ENCODE assay signal across 1 cellular context in the genomic region with DNA sequence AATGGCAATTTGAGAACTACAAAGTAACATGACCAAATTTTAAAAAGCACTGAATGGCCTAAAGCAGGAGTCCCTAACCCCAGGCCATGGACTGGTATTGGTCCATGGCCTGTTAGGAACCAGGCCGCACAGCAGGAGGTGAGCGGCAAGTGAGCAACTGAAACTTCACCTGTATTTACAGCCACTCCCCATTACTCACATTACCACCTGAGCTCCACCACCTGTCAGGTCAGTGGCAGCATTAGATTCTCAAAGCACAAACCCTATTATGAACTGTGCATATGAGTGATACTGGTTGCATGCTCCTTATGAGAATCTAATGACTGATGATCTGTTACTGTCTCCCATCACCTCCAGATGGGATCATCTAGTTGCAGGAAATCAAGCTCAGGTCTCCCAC.
TF ChIP-seq lines count a peak whose summit lies in the region.

No MANE protein-coding gene starts in this region.

TF ChIP-seq in GM23338, 12 proteins besides CTCF, POLR2A, EP300 and RAD21 (continued from another document):
- TF ChIP-seq ZNF462 (CRISPR knock-in tag; IDR thresholded peaks at IDR 0.05) (no peak), ZNF331 (CRISPR knock-in tag; IDR thresholded peaks at IDR 0.05; ENCODE audit: low read depth) (no peak), JUNB (IDR thresholded peaks at IDR 0.05; ENCODE audit: unreplicated experiment) (no peak), REST (IDR thresholded peaks at IDR 0.05; ENCODE audit: unreplicated experiment) (no peak), CREB1 (CRISPR knock-in tag; IDR thresholded peaks at IDR 0.05; ENCODE audit: low read depth) (no peak), EZH2 (IDR thresholded peaks at IDR 0.05; ENCODE audit: low read depth, unreplicated experiment) (no peak), POLR2AphosphoS5 (IDR thresholded peaks at IDR 0.05; ENCODE audit: low read depth) (no peak), STAT1 (IDR thresholded peaks at IDR 0.05; ENCODE audit: unreplicated experiment) (no peak)
- TF ChIP-seq, protein P1, sequence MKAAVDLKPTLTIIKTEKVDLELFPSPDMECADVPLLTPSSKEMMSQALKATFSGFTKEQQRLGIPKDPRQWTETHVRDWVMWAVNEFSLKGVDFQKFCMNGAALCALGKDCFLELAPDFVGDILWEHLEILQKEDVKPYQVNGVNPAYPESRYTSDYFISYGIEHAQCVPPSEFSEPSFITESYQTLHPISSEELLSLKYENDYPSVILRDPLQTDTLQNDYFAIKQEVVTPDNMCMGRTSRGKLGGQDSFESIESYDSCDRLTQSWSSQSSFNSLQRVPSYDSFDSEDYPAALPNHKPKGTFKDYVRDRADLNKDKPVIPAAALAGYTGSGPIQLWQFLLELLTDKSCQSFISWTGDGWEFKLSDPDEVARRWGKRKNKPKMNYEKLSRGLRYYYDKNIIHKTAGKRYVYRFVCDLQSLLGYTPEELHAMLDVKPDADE (IDR thresholded peaks at IDR 0.05), result no peak
